In genomic region chr7:66100408-66101050, GRCh38 we compare ENCODE assay signal across 8 cellular contexts. TPM values are rescaled to one million over a fixed set of nuclear protein-coding genes. Genes with fewer than 3 reads are reported as not detected.
DNase-seq lines count a peak whose midpoint lies in the region; ATAC-seq and TF ChIP-seq lines count a peak whose summit lies in the region.

No MANE protein-coding gene starts in this region.

- H3K27me3 ChIP-seq in left ventricle myocardium inferior (ENCODE audit: low read depth) (no peaks in the 10 kb centered on the region), thoracic aorta (replicated peaks; ENCODE audit: insufficient read depth) (no peaks in the 10 kb centered on the region)

- DNase-seq in left ventricle myocardium inferior: no peak
- no peak for DNase-seq in Right ventricle myocardium superior
- peak; percentile 23 for DNase-seq in iris pigment epithelial cell (ENCODE audit: low read depth)
- DNase-seq in thoracic aorta (ENCODE audit: low spot score): no peak
- DNase-seq in effector CD4-positive, alpha-beta T cell: no peak
- no peak for DNase-seq in NOMO-1 treated with DMSO at 0.1 percent for 48 hours (lab: John Stamatoyannopoulos, UW; ENCODE audit: unreplicated experiment)

- H3K27ac ChIP-seq in left ventricle myocardium inferior (replicated peaks) (peak overlapping the region; percentile 79), VCaP (peak overlapping the region; percentile 99), thoracic aorta (peak overlapping the region; percentile 95 to 97)

- H3K4me1 ChIP-seq in left ventricle myocardium inferior: peaks cover 10% of the 10 kb centered on the region
- peaks cover 0 to 4% of the 10 kb centered on the region in 2 donors for H3K4me1 ChIP-seq in thoracic aorta (ENCODE audit: control insufficient read depth in 1 of 2, low read depth in 2 of 2)

- H3K4me3 ChIP-seq in left ventricle myocardium inferior (peak overlapping the region; percentile 60), thoracic aorta (peak overlapping the region; percentile 75)

- intact Hi-C loops in left ventricle myocardium inferior (cut with micrococcal nuclease) (no loop called here), Right ventricle myocardium superior (cut with DNase I) (no loop called here)

- TF ChIP-seq CTCF in left ventricle myocardium inferior (IDR thresholded peaks at IDR 0.05; ENCODE audit: borderline replicate concordance) (no peak), VCaP (conservative IDR thresholded peaks at IDR 0.05) (no peak), thoracic aorta (IDR thresholded peaks at IDR 0.05) (no peak)

- ATAC-seq in Right ventricle myocardium superior (ENCODE audit: poor library complexity) (no peak), thoracic aorta (ENCODE audit: insufficient number of reproducible peaks, low FRiP score, low read depth) (no peak), esophagus mucosa (no peak)

- H3K36me3 ChIP-seq in left ventricle myocardium inferior (no peaks in the 10 kb centered on the region), thoracic aorta (no peaks in the 10 kb centered on the region)

- H3K9me3 ChIP-seq in left ventricle myocardium inferior (replicated peaks) (no peaks in the 10 kb centered on the region), thoracic aorta (no peaks in the 10 kb centered on the region)

RNA-seq across cellular contexts. Expression of gene CRCP, which starts 14.1 kb away (rescaled TPM):
- total RNA-seq in left ventricle myocardium inferior (23.2 TPM), Right ventricle myocardium superior (22.3 TPM), thoracic aorta (10 to 100 TPM; 32.5 to 43.5 TPM), esophagus mucosa (21.3 TPM)

RNA-seq across cellular contexts. Expression of gene ASL, which starts 24.9 kb away (rescaled TPM):
- 8.5 TPM for total RNA-seq in left ventricle myocardium inferior
- total RNA-seq in Right ventricle myocardium superior: 8.8 TPM
- 10 to 100 TPM; 43.2 to 54.7 TPM for total RNA-seq in thoracic aorta
- 29.7 TPM for total RNA-seq in esophagus mucosa
